ENCODE assay signal across 8 cellular contexts in the genomic region with DNA sequence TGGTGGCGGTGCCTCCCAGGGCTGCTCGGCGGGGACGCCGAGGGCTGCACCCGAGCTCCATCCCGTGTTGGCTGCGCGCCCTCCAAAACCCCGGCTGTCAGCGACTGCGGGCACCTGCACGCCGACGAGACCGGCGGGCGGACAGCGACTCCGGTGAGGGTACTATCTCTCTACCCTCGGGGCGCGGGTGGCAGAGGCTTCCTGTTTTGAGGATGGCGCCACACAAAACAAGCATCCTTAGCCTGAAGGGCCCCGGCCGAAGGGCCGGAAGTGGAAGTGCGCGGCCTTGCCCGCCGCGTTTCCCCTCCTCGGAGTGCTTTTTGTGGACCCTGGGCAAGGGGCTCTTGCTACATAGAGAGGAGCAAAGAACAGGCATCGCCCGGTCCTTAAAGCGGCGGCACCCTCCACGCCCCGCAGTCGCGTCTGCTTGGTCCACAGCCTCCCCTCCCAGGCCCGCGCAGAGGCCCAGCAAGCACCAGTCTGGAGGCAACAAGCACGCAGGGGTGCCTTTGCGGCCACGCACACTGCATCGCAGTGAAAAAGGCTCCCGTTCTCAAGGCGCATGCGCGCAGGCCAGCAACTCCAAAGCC. TPM values are rescaled to one million over a fixed set of nuclear protein-coding genes. Genes with fewer than 3 reads are reported as not detected.
DNase-seq lines count a peak whose midpoint lies in the region; ATAC-seq and TF ChIP-seq lines count a peak whose summit lies in the region.

No MANE protein-coding gene starts in this region.

- H3K4me3 Mint-ChIP-seq in Calu3 (ENCODE audit: low read depth, unreplicated experiment): peak overlapping the region; percentile 89
- H3K4me3 Mint-ChIP-seq in activated naive CD4-positive, alpha-beta T cell treated with anti-CD3 and anti-CD28 coated beads, Interleukin-2, amount 10 ng/mL, durations not matched to agents 7 days and 5 days: peak overlapping the region; percentile 81

- H3K27ac Mint-ChIP-seq in Calu3 (ENCODE audit: unreplicated experiment): peak overlapping the region; percentile 71
- peak overlapping the region; percentile 98 for H3K27ac Mint-ChIP-seq in activated naive CD4-positive, alpha-beta T cell treated with anti-CD3 and anti-CD28 coated beads, Interleukin-2, amount 10 ng/mL, durations not matched to agents 7 days and 5 days

- H3K4me1 Mint-ChIP-seq in Calu3 (ENCODE audit: low read depth, unreplicated experiment): peaks cover 26% of the 10 kb centered on the region
- H3K4me1 Mint-ChIP-seq in activated naive CD4-positive, alpha-beta T cell treated with anti-CD3 and anti-CD28 coated beads, Interleukin-2, amount 10 ng/mL, durations not matched to agents 7 days and 5 days: peaks cover 46% of the 10 kb centered on the region

- H3K27ac ChIP-seq in heart right ventricle: peak overlapping the region; percentile 91 to 99 (median 96)

- no peaks in the 10 kb centered on the region for H3K36me3 ChIP-seq in heart right ventricle

- CTCF ChIA-PET in Calu3 (lab: Charles Lee): interaction anchor here (0.7 to 1.2 kb wide), 5 partner anchors 10 to 142 kb away, joined by 3 to 8 read pairs (median 6); no protein-coding TSS in a partner anchor
- CTCF ChIA-PET in activated naive CD4-positive, alpha-beta T cell treated with anti-CD3 and anti-CD28 coated beads, Interleukin-2, amount 10 ng/mL, durations not matched to agents 7 days and 5 days (lab: Charles Lee): interaction anchor here (1.1 to 1.4 kb wide), 3 partner anchors 27 to 113 kb away, joined by 3 to 6 read pairs (median 4); no protein-coding TSS in a partner anchor

- peaks cover 8 to 62% (median 49%) of the 10 kb centered on the region in 9 donors for H3K4me1 ChIP-seq in heart right ventricle

- ATAC-seq in GM19324 (IDR thresholded peaks at IDR 0.05; ENCODE audit: low FRiP score, unreplicated experiment) (peak; percentile 39), HG03354 (IDR thresholded peaks at IDR 0.05; ENCODE audit: poor library complexity, severe bottlenecking, unreplicated experiment) (peak; percentile 39), heart right ventricle (peak; percentile 43 to 64 (median 56))

- DNase-seq in Calu3 (peak; percentile 58), NOMO-1 (lab: John Stamatoyannopoulos, UW; ENCODE audit: unreplicated experiment in 2 of 2) (peak; percentile 62 to 72), heart right ventricle (peak; percentile 60 to 77), posterior cingulate gyrus (peak; percentile 46 to 95 (median 62)), OCI-M2 (lab: John Stamatoyannopoulos, UW; ENCODE audit: unreplicated experiment) (no peak)
- DNase-seq in activated naive CD4-positive, alpha-beta T cell treated with anti-CD3 and anti-CD28 coated beads, Interleukin-2, amount 10 ng/mL, durations not matched to agents 7 days and 5 days: peak; percentile 80

- no peaks in the 10 kb centered on the region for H3K27me3 Mint-ChIP-seq in Calu3 (ENCODE audit: unreplicated experiment)
- H3K27me3 Mint-ChIP-seq in activated naive CD4-positive, alpha-beta T cell treated with anti-CD3 and anti-CD28 coated beads, Interleukin-2, amount 10 ng/mL, durations not matched to agents 7 days and 5 days: peaks cover 3% of the 10 kb centered on the region

- H3K4me3 ChIP-seq in heart right ventricle: peak overlapping the region; percentile 50 to 96 (median 76)

- no peaks in the 10 kb centered on the region for H3K9me3 Mint-ChIP-seq in Calu3 (ENCODE audit: low read depth, unreplicated experiment)
- H3K9me3 Mint-ChIP-seq in activated naive CD4-positive, alpha-beta T cell treated with anti-CD3 and anti-CD28 coated beads, Interleukin-2, amount 10 ng/mL, durations not matched to agents 7 days and 5 days: peaks cover 13% of the 10 kb centered on the region

- peaks cover 0 to 13% (median 8%) of the 10 kb centered on the region in 11 donors for H3K9me3 ChIP-seq in heart right ventricle

- BruUV-seq in Calu3 (replicated peaks; lab: Mats Ljungman, UMichigan): TSS peak; percentile 94

- intact Hi-C loops in Calu3 (cut with micrococcal nuclease; ENCODE audit: unreplicated experiment): no loop called here
- intact Hi-C loops in heart right ventricle (cut with DNase I): loop anchor here in 4 of 10 donors (1.0 to 5.0 kb wide), 4 partner anchors 19 to 53 kb away; no protein-coding TSS in a partner anchor
- intact Hi-C loops in posterior cingulate gyrus (cut with DNase I): loop anchor here (5.0 kb wide), 2 partner anchors 48 to 378 kb away; partner anchors contain the start of gene CDC42BPA

- peaks cover 36% of the 10 kb centered on the region for H3K36me3 Mint-ChIP-seq in Calu3 (ENCODE audit: insufficient read depth, unreplicated experiment)
- peaks cover 12% of the 10 kb centered on the region for H3K36me3 Mint-ChIP-seq in activated naive CD4-positive, alpha-beta T cell treated with anti-CD3 and anti-CD28 coated beads, Interleukin-2, amount 10 ng/mL, durations not matched to agents 7 days and 5 days

- TF ChIP-seq CTCF in Calu3 (IDR thresholded peaks at IDR 0.05; ENCODE audit: unreplicated experiment) (no peak), heart right ventricle (IDR thresholded peaks at IDR 0.05) (no peak)

- H3K27me3 ChIP-seq in heart right ventricle: no peaks in the 10 kb centered on the region

- WGBS in heart right ventricle, 2 donors: 0% methylated on average over 51 of the region's 51 CpGs

RNA-seq across cellular contexts. Expression of gene COQ8A, which starts 0.6 kb away (rescaled TPM):
- total RNA-seq in Calu3 (2022): 21.9 and 24.6 TPM in 2 replicates
- total RNA-seq in heart right ventricle: 100 to 1,000 TPM; 167 to 495 (median 266) TPM
- polyA plus RNA-seq in heart right ventricle: 100 to 1,000 TPM; 136 to 242 TPM
